11 cellular contexts compared by ENCODE assay signal in the genomic region with DNA sequence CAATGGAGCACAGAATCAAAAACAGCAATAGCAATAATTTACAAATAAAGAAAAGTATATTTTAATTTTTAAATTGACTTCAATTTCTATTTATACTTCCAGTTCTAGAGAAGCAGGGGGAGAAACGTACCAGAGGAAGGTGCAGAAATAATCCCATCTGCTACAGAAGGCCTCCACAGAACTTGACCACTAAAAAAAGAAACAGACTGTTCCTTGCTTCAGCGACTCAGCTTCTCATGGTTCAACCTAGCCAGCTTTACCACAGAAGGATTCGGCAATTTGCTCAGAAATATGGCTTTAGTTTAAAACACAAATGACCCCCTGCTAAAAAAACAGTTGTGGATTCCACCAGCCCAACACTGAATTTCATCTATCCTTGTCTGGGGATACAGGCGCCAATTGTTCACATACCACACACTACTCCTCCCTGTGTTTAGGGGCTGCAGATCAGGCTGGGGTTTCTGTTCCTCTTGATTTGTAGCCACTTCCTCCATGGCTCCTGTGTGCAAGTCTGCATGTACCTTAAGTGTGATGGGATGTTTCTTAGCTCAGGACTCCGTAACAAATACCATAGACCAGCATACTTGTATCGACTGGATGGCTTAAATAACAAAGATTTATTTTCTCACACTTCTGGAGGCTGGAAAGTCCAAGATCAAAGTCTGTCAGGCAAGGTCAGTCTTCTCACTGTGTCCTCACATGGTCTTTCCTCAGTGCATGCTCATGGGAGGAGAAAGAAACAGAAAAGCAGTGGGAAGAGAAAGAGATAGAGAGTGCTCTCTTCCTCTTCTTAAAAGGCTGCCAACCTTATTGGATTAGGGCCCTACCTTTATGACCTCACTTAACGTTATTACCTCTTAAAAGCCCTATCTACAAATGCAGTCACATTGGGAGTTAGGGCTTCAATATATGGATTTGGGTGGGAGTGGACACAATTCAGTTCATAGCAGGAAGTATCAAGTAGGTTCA.
A peak's percentile ranks its signal among the peaks of the same experiment; 100 is the strongest.
DNase-seq lines count a peak whose midpoint lies in the region; ATAC-seq and TF ChIP-seq lines count a peak whose summit lies in the region.
"Had no signal": no experiment of that assay in that cellular context is flagged by ENCODE, and none has a peak within 500 bp of the region (broad histone marks: within the 10 kb centered on the region; RNA-seq: fewer than 3 reads in every experiment).

No MANE protein-coding gene starts in this region.

- TF ChIP-seq CTCF in mesothelial cell of epicardium (IDR thresholded peaks at IDR 0.05; ENCODE audit: unreplicated experiment), result no peak

- H3K9me3 Mint-ChIP-seq in mesothelial cell of epicardium, result no peaks in the 10 kb centered on the region

- peak; percentile 7 for DNase-seq in NCI-H82 (lab: John Stamatoyannopoulos, UW)
- DNase-seq in NCI-H82 treated with DMSO at 0.1 percent for 48 hours (lab: John Stamatoyannopoulos, UW; ENCODE audit: unreplicated experiment), result no peak
- peak; percentile 13 for DNase-seq in superior temporal gyrus (ENCODE audit: extremely low spot score)
- no peak for DNase-seq in left lobe of liver (ENCODE audit: low spot score)
- no peak for DNase-seq in NCI-H774 (lab: John Stamatoyannopoulos, UW)
- DNase-seq in mesothelial cell of epicardium (ENCODE audit: low spot score in 2 of 2, unreplicated experiment in 2 of 2), result no peak
- DNase-seq: activated CD4-positive, alpha-beta T cell treated with anti-CD3 and anti-CD28 coated beads, Interleukin-2, amount 50 U/mL, for 48 hours; stimulated activated CD4-positive, alpha-beta T cell treated with anti-CD3 and anti-CD28 coated beads, Interleukin-15, amount 100 ng/mL, for 24 hours had no signal

- no peaks in the 10 kb centered on the region for H3K27me3 Mint-ChIP-seq in mesothelial cell of epicardium (ENCODE audit: low read depth)

- H3K36me3 Mint-ChIP-seq in mesothelial cell of epicardium, result no peaks in the 10 kb centered on the region

- ATAC-seq in HG02642 (IDR thresholded peaks at IDR 0.05; ENCODE audit: poor library complexity, unreplicated experiment) (peak; percentile 89), HG03521 (IDR thresholded peaks at IDR 0.05; ENCODE audit: unreplicated experiment) (peak; percentile 79), left lobe of liver (no peak)
- ATAC-seq: Panc1 had no signal

- peaks cover 37% of the 10 kb centered on the region for H3K4me1 Mint-ChIP-seq in mesothelial cell of epicardium

- no peak overlapping the region for H3K4me3 Mint-ChIP-seq in mesothelial cell of epicardium

- no peak overlapping the region for H3K27ac Mint-ChIP-seq in mesothelial cell of epicardium

Comparison
In these comparisons a context has a peak if more than half of its experiments do, and no peak if none do; other contexts are left out.
1. DNase-seq: peak in NCI-H82 (single experiment) and superior temporal gyrus (single experiment); none in NCI-H82 treated with DMSO at 0.1 percent for 48 hours (single experiment), left lobe of liver (single experiment), NCI-H774 (single experiment) and mesothelial cell of epicardium (0 of 2).